6 cellular contexts compared by ENCODE assay signal in genomic region chr11:71312616-71313015, GRCh38.
A peak's percentile ranks its signal among the peaks of the same experiment; 100 is the strongest.
DNase-seq lines count a peak whose midpoint lies in the region; ATAC-seq and TF ChIP-seq lines count a peak whose summit lies in the region.
"Not testable (repeated sequence)": the region's sequence is repeated elsewhere in the genome, so short reads cannot be mapped to it uniquely, and the experiment has no call there.

No MANE protein-coding gene starts in this region.

- not testable (repeated sequence) for TF ChIP-seq CTCF in spleen (IDR thresholded peaks at IDR 0.05 in 8 of 11, conservative IDR thresholded peaks at IDR 0.05 in 3 of 11)

- not testable (repeated sequence) for TF ChIP-seq POLR2A in spleen (IDR thresholded peaks at IDR 0.05)

- intact Hi-C loops in cardiac septum (cut with DNase I); posterior vena cava (cut with DNase I); spleen (cut with DNase I; ENCODE audit: low total_unique reads): not testable (repeated sequence)

- not testable (repeated sequence) for ATAC-seq in left lobe of liver

- H3K4me3 ChIP-seq in spleen, result not testable (repeated sequence)

- H3K27ac ChIP-seq in spleen, result not testable (repeated sequence)

- not testable (repeated sequence) for H3K27me3 ChIP-seq in spleen (replicated peaks in 1 of 7)

- DNase-seq in activated CD4-positive, alpha-beta T cell treated with anti-CD3 and anti-CD28 coated beads for 1 hour, result peak; percentile 4
- peak; percentile 14 for DNase-seq in activated effector memory CD4-positive, alpha-beta T cell treated with anti-CD3 and anti-CD28 coated beads, Interleukin-2, amount 50 U/mL, for 16 hours
- DNase-seq in cardiac septum (ENCODE audit: low spot score) (peak; percentile 29), left lobe of liver (ENCODE audit: low spot score) (peak; percentile 19), posterior vena cava (ENCODE audit: low spot score) (peak; percentile 16), spleen (peak; percentile 7)

- peaks cover 3 to 20% (median 17%) of the 10 kb centered on the region in 8 donors for H3K9me3 ChIP-seq in spleen

- 79 to 89% (median 84%) methylated on average over 9 of the region's 9 CpGs for WGBS in spleen, 5 donors

- not testable (repeated sequence) for H3K4me1 ChIP-seq in spleen

- H3K36me3 ChIP-seq in spleen, result not testable (repeated sequence)
